In genomic region chr7:66740980-66741705, GRCh38 we compare ENCODE assay signal across 8 cellular contexts. TPM values are rescaled to one million over a fixed set of nuclear protein-coding genes. Genes with fewer than 3 reads are reported as not detected.
DNase-seq lines count a peak whose midpoint lies in the region; ATAC-seq lines count a peak whose summit lies in the region.
"Not testable (repeated sequence)": the region's sequence is repeated elsewhere in the genome, so short reads cannot be mapped to it uniquely, and the experiment has no call there.

No MANE protein-coding gene starts in this region.

- H3K4me3 ChIP-seq in duodenal mucosa (ENCODE audit: low read depth in 1 of 2, low read length in 2 of 2), result peak overlapping the region; percentile 80 to 94

- peak overlapping the region; percentile 92 for H3K9ac ChIP-seq in duodenal mucosa (ENCODE audit: low read depth in 1 of 2, low read length in 2 of 2)

- peak overlapping the region; percentile 99 for H3K27ac ChIP-seq in duodenal mucosa (ENCODE audit: low read depth, low read length)

- DNase-seq in AG08396 (ENCODE audit: low spot score), result peak; percentile 59
- DNase-seq in NCI-H510A treated with DMSO at 0.1 percent for 48 hours (lab: John Stamatoyannopoulos, UW), result peak; percentile 4
- peak; percentile 7 to 8 for DNase-seq in activated CD4-positive, alpha-beta T cell treated with anti-CD3 and anti-CD28 coated beads, Interleukin-2, amount 50 U/mL, for 4 hours
- DNase-seq in left lobe of liver (ENCODE audit: low spot score), result peak; percentile 68
- DNase-seq in stimulated activated CD4-positive, alpha-beta T cell treated with anti-CD3 and anti-CD28 coated beads, Interleukin-12 subunit alpha, Interleukin-12 subunit beta, amount 100 ng/mL, for 48 hours (ENCODE audit: low read depth in 2 of 3, low spot score in 1 of 3), result peak; percentile 8 to 34 (median 14)

- H3K27me3 ChIP-seq in duodenal mucosa (ENCODE audit: control insufficient read depth in 1 of 2, insufficient read depth in 2 of 2, low read length in 2 of 2), result not testable (repeated sequence)

- not testable (repeated sequence) for H3K9me3 ChIP-seq in duodenal mucosa (ENCODE audit: control insufficient read depth in 1 of 2, low read length in 2 of 2)

- ATAC-seq in GM18909 (IDR thresholded peaks at IDR 0.05; ENCODE audit: poor library complexity, unreplicated experiment), result peak; percentile 43
- peak; percentile 34 for ATAC-seq in HG03066 (IDR thresholded peaks at IDR 0.05; ENCODE audit: low read depth, unreplicated experiment)
- peak; percentile 58 for ATAC-seq in left lobe of liver

- not testable (repeated sequence) for H3K36me3 ChIP-seq in duodenal mucosa (ENCODE audit: control insufficient read depth in 1 of 2, insufficient read depth in 2 of 2, low read length in 2 of 2)

- H3K4me1 ChIP-seq in duodenal mucosa (ENCODE audit: control insufficient read depth in 1 of 2, insufficient read depth in 2 of 2, low read length in 2 of 2), result not testable (repeated sequence)

RNA-seq across cellular contexts. Expression of gene RABGEF1, which starts 0.6 kb away (rescaled TPM):
- total RNA-seq in left lobe of liver, result 8.4 TPM

Comparison
In these comparisons a context has a peak if more than half of its experiments do, and no peak if none do; other contexts are left out.
1. Peak in every context shown above with its lines: DNase-seq, ATAC-seq, H3K4me3 ChIP-seq and H3K27ac ChIP-seq.
2. DNase-seq: peak in every context shown above with its lines; median percentile 68 in left lobe of liver; 59 in AG08396; 14 in stimulated activated CD4-positive, alpha-beta T cell treated with anti-CD3 and anti-CD28 coated beads, Interleukin-12 subunit alpha, Interleukin-12 subunit beta, amount 100 ng/mL, for 48 hours; 8 in activated CD4-positive, alpha-beta T cell treated with anti-CD3 and anti-CD28 coated beads, Interleukin-2, amount 50 U/mL, for 4 hours; 4 in NCI-H510A treated with DMSO at 0.1 percent for 48 hours.